In genomic region chr19:793775-794174, GRCh38 we compare ENCODE assay signal across 23 cellular contexts. TPM values are rescaled to one million over a fixed set of nuclear protein-coding genes. Genes with fewer than 3 reads are reported as not detected.
DNase-seq lines count a peak whose midpoint lies in the region; ATAC-seq and TF ChIP-seq lines count a peak whose summit lies in the region.
"Had no signal": no experiment of that assay in that cellular context is flagged by ENCODE, and none has a peak within 500 bp of the region (broad histone marks: within the 10 kb centered on the region; RNA-seq: fewer than 3 reads in every experiment).

No MANE protein-coding gene starts in this region.

- H3F3A ChIP-seq in GM23248 (ENCODE audit: insufficient read depth), result no peaks in the 10 kb centered on the region

- H3K79me2 ChIP-seq in GM23248 (ENCODE audit: insufficient read depth), result peaks cover 9% of the 10 kb centered on the region

- H3K27me3 Mint-ChIP-seq in chondrocyte (ENCODE audit: low read depth) (no peaks in the 10 kb centered on the region), nephron (ENCODE audit: low read depth) (no peaks in the 10 kb centered on the region)
- no peaks in the 10 kb centered on the region for H3K27me3 Mint-ChIP-seq in activated naive CD8-positive, alpha-beta T cell treated with anti-CD3 and anti-CD28 coated beads, Interleukin-2, amount 50 U/mL, for 24 hours

- H3K9me2 ChIP-seq in GM23248 (ENCODE audit: insufficient read depth), result no peaks in the 10 kb centered on the region

- H3K9me3 Mint-ChIP-seq in chondrocyte (ENCODE audit: low read depth) (no peaks in the 10 kb centered on the region), nephron (no peaks in the 10 kb centered on the region)
- no peaks in the 10 kb centered on the region for H3K9me3 Mint-ChIP-seq in activated naive CD8-positive, alpha-beta T cell treated with anti-CD3 and anti-CD28 coated beads, Interleukin-2, amount 50 U/mL, for 24 hours
- H3K9me3 Mint-ChIP-seq: HFFc6 had no signal

- H3K36me3 ChIP-seq in heart left ventricle, result no peaks in the 10 kb centered on the region
- H3K36me3 ChIP-seq in GM23248 (ENCODE audit: low read depth), result no peaks in the 10 kb centered on the region

- H3K4me3 Mint-ChIP-seq in chondrocyte (ENCODE audit: unreplicated experiment), result no peak overlapping the region
- peak overlapping the region in 2 of 3 experiments; percentile 31 to 57 for H3K4me3 Mint-ChIP-seq in nephron
- no peak overlapping the region for H3K4me3 Mint-ChIP-seq in activated naive CD8-positive, alpha-beta T cell treated with anti-CD3 and anti-CD28 coated beads, Interleukin-2, amount 50 U/mL, for 24 hours
- H3K4me3 Mint-ChIP-seq: HFFc6 had no signal

- H3K27me3 ChIP-seq in heart left ventricle (no peaks in the 10 kb centered on the region), GM23248 (replicated peaks; ENCODE audit: insufficient read depth) (no peaks in the 10 kb centered on the region)

- DNase-seq in Right ventricle myocardium inferior (ENCODE audit: missing footprints) (peak; percentile 35), heart left ventricle (no peak), chondrocyte (ENCODE audit: low spot score) (peak; percentile 87), ureter (ENCODE audit: low spot score) (no peak), GM23248 (no peak)
- no peak for DNase-seq in activated CD4-positive, alpha-beta T cell treated with anti-CD3 and anti-CD28 coated beads for 48 hours
- DNase-seq in activated naive CD8-positive, alpha-beta T cell treated with anti-CD3 and anti-CD28 coated beads, Interleukin-2, amount 50 U/mL, for 24 hours, result no peak
- DNase-seq: 8988T, Caco-2, GDM1, GOT3, HFFc6, KBM-7, NCI-H1417, NCI-H187, NCI-H2107, NCI-H510A treated with DMSO at 0.1 percent for 48 hours, NCI-H774, SIG-M5 had no signal

- H2AFZ ChIP-seq in GM23248, result no peak overlapping the region

- peaks cover 2 to 53% (median 36%) of the 10 kb centered on the region in 12 donors for H3K4me1 ChIP-seq in heart left ventricle
- peaks cover 13% of the 10 kb centered on the region; the same call in 1 of the 2 replicates for H3K4me1 ChIP-seq in GM23248 (ENCODE audit: insufficient read depth)

- H3K27ac ChIP-seq in heart left ventricle (no peak overlapping the region), GM23248 (no peak overlapping the region)

- intact Hi-C loops in Right ventricle myocardium inferior (cut with DNase I) (loop anchor here (10.0 kb wide), 2 partner anchors 219 to 451 kb away; partner anchors contain the start of genes ATP5F1D, BSG and MIDN), heart left ventricle (cut with DNase I) (no loop called here)

- H3K36me3 Mint-ChIP-seq in chondrocyte (ENCODE audit: low read depth), result no peaks in the 10 kb centered on the region
- no peaks in the 10 kb centered on the region for H3K36me3 Mint-ChIP-seq in nephron (ENCODE audit: low read depth)
- H3K36me3 Mint-ChIP-seq in activated naive CD8-positive, alpha-beta T cell treated with anti-CD3 and anti-CD28 coated beads, Interleukin-2, amount 50 U/mL, for 24 hours (ENCODE audit: low read depth), result peaks cover 5% of the 10 kb centered on the region

- in situ Hi-C loops in GM23248 (cut with MboI), result no loop called here

- H3K27ac Mint-ChIP-seq in chondrocyte (ENCODE audit: unreplicated experiment) (no peak overlapping the region), nephron (no peak overlapping the region)
- no peak overlapping the region for H3K27ac Mint-ChIP-seq in activated naive CD8-positive, alpha-beta T cell treated with anti-CD3 and anti-CD28 coated beads, Interleukin-2, amount 50 U/mL, for 24 hours
- H3K27ac Mint-ChIP-seq: HFFc6 had no signal

- TF ChIP-seq CTCF in heart left ventricle (IDR thresholded peaks at IDR 0.05) (no peak), chondrocyte (IDR thresholded peaks at IDR 0.05) (no peak), nephron (IDR thresholded peaks at IDR 0.05; ENCODE audit: unreplicated experiment in 3 of 3) (no peak)

- WGBS in heart left ventricle, 4 donors, result 90 to 96% (median 92%) methylated on average over 12 to 14 of the region's 14 CpGs
- 97% methylated on average over 14 of the region's 14 CpGs for WGBS in GM23248 (ENCODE audit: low coverage in 1 of 2, low lambda C conversion rate in 2 of 2, missing lambda C conversion rate in 2 of 2), 2 experiments

- H3K9me3 ChIP-seq in heart left ventricle, result no peaks in the 10 kb centered on the region
- no peaks in the 10 kb centered on the region for H3K9me3 ChIP-seq in GM23248 (ENCODE audit: low read depth)
- H3K9me3 ChIP-seq: Caco-2 had no signal

- no peak overlapping the region for H3K9ac ChIP-seq in GM23248

- no peak for TF ChIP-seq POLR2A in heart left ventricle (IDR thresholded peaks at IDR 0.05)

- peaks cover 2% of the 10 kb centered on the region; the same call in 1 of the 2 replicates for H4K20me1 ChIP-seq in GM23248 (ENCODE audit: insufficient read depth)

- ATAC-seq in Right ventricle myocardium inferior (no peak), heart left ventricle (no peak)
- ATAC-seq in activated naive CD8-positive, alpha-beta T cell treated with anti-CD3 and anti-CD28 coated beads, Interleukin-2, amount 50 U/mL, for 24 hours, result no peak

- no peak overlapping the region for H3K4me2 ChIP-seq in GM23248 (ENCODE audit: unreplicated experiment)

- H3K4me1 Mint-ChIP-seq in chondrocyte (ENCODE audit: low read depth) (peaks cover 25% of the 10 kb centered on the region), nephron (peaks cover 18% of the 10 kb centered on the region)
- peaks cover 7% of the 10 kb centered on the region for H3K4me1 Mint-ChIP-seq in activated naive CD8-positive, alpha-beta T cell treated with anti-CD3 and anti-CD28 coated beads, Interleukin-2, amount 50 U/mL, for 24 hours

- H3K4me3 ChIP-seq in heart left ventricle (no peak overlapping the region), GM23248 (no peak overlapping the region)

RNA-seq across cellular contexts. Expression of gene PTBP1, which starts 3.5 kb away (rescaled TPM):
- total RNA-seq in Right ventricle myocardium inferior (67.6 TPM), heart left ventricle (100 to 1,000 TPM in 1 of 9 donors, 10 to 100 TPM in 8; 47.6 to 144 (median 55.6) TPM), chondrocyte (281 to 343 TPM (median 285 TPM) in 3 replicates), ureter (374 TPM)
- polyA plus RNA-seq in heart left ventricle (10 to 100 TPM; 39.2 to 52.2 TPM), GM23248 (2016; fragmentation: Nextera tagmentation; extraction: Ambion mirVana) (157 and 160 TPM in 2 replicates)
- total RNA-seq in GM23248 (2014; rRNA removed; shearing (Covaris generic)), result 175 and 194 TPM in 2 replicates

RNA-seq across cellular contexts. Expression of gene PLPPR3, which starts 28.0 kb away (rescaled TPM):
- total RNA-seq in Right ventricle myocardium inferior, result not detected
- total RNA-seq in heart left ventricle, result under 1 TPM in 3 of 9 donors, not detected in 6; 0.10 to 0.50 (median 0.14) TPM
- not detected for polyA plus RNA-seq in heart left ventricle
- 5.4 to 6.8 TPM (median 6.0 TPM) in 3 replicates for total RNA-seq in chondrocyte
- not detected for total RNA-seq in ureter
- total RNA-seq in GM23248 (2014; rRNA removed; shearing (Covaris generic)), result 0.32 TPM in 1 of 2 replicates, not detected in the other
- polyA plus RNA-seq in GM23248 (2016; fragmentation: Nextera tagmentation; extraction: Ambion mirVana), result not detected in 2 replicates
- total RNA-seq: OCI-LY7, RPMI7951 had no signal

RNA-seq across cellular contexts. Expression of gene AZU1, which starts 33.9 kb away (rescaled TPM):
- total RNA-seq in Right ventricle myocardium inferior (not detected), heart left ventricle (1 to 10 TPM in 1 of 9 donors, under 1 TPM in 1, not detected in 7; 0.20 to 3.3 TPM), chondrocyte (0.37 to 0.51 TPM in 2 of 3 replicates, not detected in the other), ureter (not detected)
- polyA plus RNA-seq in heart left ventricle (under 1 TPM in 1 of 2 donors, not detected in 1; 0.11 TPM), GM23248 (2016; fragmentation: Nextera tagmentation; extraction: Ambion mirVana) (not detected in 2 replicates)
- not detected in 2 replicates for total RNA-seq in GM23248 (2014; rRNA removed; shearing (Covaris generic))
- total RNA-seq: Caco-2, HFFc6, OCI-LY7, RPMI7951 had no signal

RNA-seq across cellular contexts. Expression of gene MISP, which starts 42.9 kb away (rescaled TPM):
- total RNA-seq in Right ventricle myocardium inferior (not detected), heart left ventricle (1 to 10 TPM in 1 of 9 donors, not detected in 8; 1.1 TPM), chondrocyte (1.5 to 2.2 TPM (median 1.6 TPM) in 3 replicates), ureter (2.4 TPM)
- polyA plus RNA-seq in heart left ventricle (under 1 TPM in 1 of 2 donors, not detected in 1; 0.06 TPM), GM23248 (2016; fragmentation: Nextera tagmentation; extraction: Ambion mirVana) (0.13 TPM in 1 of 2 replicates, not detected in the other)
- total RNA-seq in GM23248 (2014; rRNA removed; shearing (Covaris generic)), result not detected in 2 replicates
- total RNA-seq: RPMI7951 had no signal

RNA-seq across cellular contexts. Expression of gene PRTN3, which starts 47.0 kb away (rescaled TPM):
- not detected for total RNA-seq in Right ventricle myocardium inferior
- total RNA-seq in heart left ventricle, result under 1 TPM in 1 of 9 donors, not detected in 8; 0.40 TPM
- polyA plus RNA-seq in heart left ventricle, result under 1 TPM in 1 of 2 donors, not detected in 1; 0.11 TPM
- total RNA-seq in chondrocyte, result not detected in 3 replicates
- not detected for total RNA-seq in ureter
- total RNA-seq in GM23248 (2014; rRNA removed; shearing (Covaris generic)), result not detected in 2 replicates
- polyA plus RNA-seq in GM23248 (2016; fragmentation: Nextera tagmentation; extraction: Ambion mirVana), result not detected in 2 replicates
- total RNA-seq: HFFc6, OCI-LY7, RPMI7951 had no signal
- polyA plus RNA-seq: AG04450 had no signal

Comparison
In these comparisons a context has a peak if more than half of its experiments do, and no peak if none do; other contexts are left out.
1. DNase-seq: peak in Right ventricle myocardium inferior (single experiment) and chondrocyte (single experiment); none in heart left ventricle (0 of 5), activated CD4-positive, alpha-beta T cell treated with anti-CD3 and anti-CD28 coated beads for 48 hours (single experiment), activated naive CD8-positive, alpha-beta T cell treated with anti-CD3 and anti-CD28 coated beads, Interleukin-2, amount 50 U/mL, for 24 hours (single experiment), ureter (single experiment) and GM23248 (single experiment).
2. H3K4me3 Mint-ChIP-seq: peak in nephron (2 of 3); none in chondrocyte (single experiment) and activated naive CD8-positive, alpha-beta T cell treated with anti-CD3 and anti-CD28 coated beads, Interleukin-2, amount 50 U/mL, for 24 hours (single experiment).